Comparison of ENCODE assay signal across 8 cellular contexts in the genomic region with DNA sequence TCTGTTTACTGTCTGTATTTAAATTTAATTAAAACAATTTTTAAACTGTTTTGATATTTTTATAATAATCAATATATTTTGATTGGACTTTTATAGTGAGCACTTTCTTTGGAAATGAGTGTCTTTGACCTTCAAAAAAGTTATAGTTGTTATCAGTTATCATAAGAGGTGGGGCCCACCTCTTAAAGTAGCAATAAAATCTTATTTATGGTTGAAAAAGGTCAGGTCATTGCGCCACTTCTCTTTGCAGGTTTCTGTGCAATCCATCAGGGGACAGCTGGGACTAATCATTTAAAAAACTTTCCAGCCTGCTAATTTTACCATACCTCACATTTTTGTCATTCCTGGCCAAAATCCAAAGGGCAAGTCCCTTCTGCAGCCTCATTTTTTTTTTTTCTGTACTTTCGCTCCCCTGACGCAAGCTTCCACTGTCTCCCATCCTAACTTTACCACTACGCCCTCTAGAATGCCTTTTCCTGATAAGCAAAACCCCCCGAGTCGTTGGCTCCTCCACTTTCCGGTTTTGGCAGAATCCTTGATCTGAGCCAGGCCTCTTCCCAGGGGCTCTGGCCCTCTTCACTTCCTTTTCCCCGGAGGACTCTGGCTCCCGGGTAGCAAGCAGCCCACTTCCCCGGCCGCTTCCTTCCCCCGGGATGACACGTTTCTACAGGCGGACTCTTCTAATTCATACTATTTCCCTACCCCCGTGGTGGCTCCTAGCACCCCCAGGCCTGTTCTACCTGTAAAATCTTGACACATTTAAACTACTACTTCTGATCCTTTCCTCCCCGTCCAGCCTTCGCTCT. TPM values are rescaled to one million over a fixed set of nuclear protein-coding genes. Genes with fewer than 3 reads are reported as not detected.
DNase-seq lines count a peak whose midpoint lies in the region; ATAC-seq and TF ChIP-seq lines count a peak whose summit lies in the region.

No MANE protein-coding gene starts in this region.

- peak overlapping the region; percentile 97 for H3K4me3 ChIP-seq in OCI-LY3 (ENCODE audit: low read length)
- peak overlapping the region; percentile 90 to 99 (median 93) for H3K4me3 ChIP-seq in mammary epithelial cell (replicated peaks in 1 of 3; ENCODE audit: insufficient read depth in 1 of 3, low read depth in 2 of 3, low read length in 3 of 3)
- H3K4me3 ChIP-seq in skeletal muscle tissue (ENCODE audit: low read length in 3 of 3), result peak overlapping the region; percentile 85 to 95 (median 87)

- H3K4me2 ChIP-seq in OCI-LY3 (ENCODE audit: low read length) (peak overlapping the region; percentile 89), mammary epithelial cell (ENCODE audit: insufficient read depth, low read depth, low read length) (peak overlapping the region; percentile 99)

- H3K79me2 ChIP-seq in OCI-LY3 (ENCODE audit: low read length) (peaks cover 46% of the 10 kb centered on the region), mammary epithelial cell (ENCODE audit: insufficient read depth, low read length) (peaks cover 36% of the 10 kb centered on the region)

- peaks cover 18% of the 10 kb centered on the region for H3K36me3 ChIP-seq in OCI-LY3 (replicated peaks; ENCODE audit: low read depth, low read length)
- no peaks in the 10 kb centered on the region for H3K36me3 ChIP-seq in mammary epithelial cell (ENCODE audit: insufficient read depth, low read length)
- H3K36me3 ChIP-seq in skeletal muscle tissue (ENCODE audit: control insufficient read depth in 3 of 3, insufficient read depth in 3 of 3, low read length in 3 of 3), result no peaks in the 10 kb centered on the region

- peak; percentile 39 for DNase-seq in NCI-H510A treated with DMSO at 0.1 percent for 48 hours (lab: John Stamatoyannopoulos, UW)
- no peak for DNase-seq in NCI-H510A (lab: John Stamatoyannopoulos, UW)
- DNase-seq in mammary epithelial cell, result peak; percentile 52
- peak; percentile 33 for DNase-seq in inferior parietal cortex (ENCODE audit: extremely low spot score)

- no peaks in the 10 kb centered on the region for H4K20me1 ChIP-seq in OCI-LY3 (ENCODE audit: insufficient read depth, low read length)
- no peaks in the 10 kb centered on the region for H4K20me1 ChIP-seq in mammary epithelial cell (ENCODE audit: insufficient read depth, low read length)

- H3K4me1 ChIP-seq in OCI-LY3 (ENCODE audit: low read length) (peaks cover 8% of the 10 kb centered on the region; the same call in 1 of the 2 replicates), mammary epithelial cell (ENCODE audit: insufficient read depth, low read length) (peaks cover 7% of the 10 kb centered on the region), skeletal muscle tissue (ENCODE audit: control insufficient read depth in 3 of 3, insufficient read depth in 3 of 3, low read length in 3 of 3) (peaks cover 7 to 19% (median 15%) of the 10 kb centered on the region in 3 donors)

- intact Hi-C loops in mammary epithelial cell (cut with micrococcal nuclease), result loop anchor here (5.0 kb wide), 3 partner anchors 64 to 781 kb away; a partner anchor contains a TSS

- no peaks in the 10 kb centered on the region for H3K9me3 ChIP-seq in OCI-LY3 (ENCODE audit: insufficient read depth, low read length)
- H3K9me3 ChIP-seq in mammary epithelial cell (replicated peaks; ENCODE audit: insufficient read depth, low read length), result no peaks in the 10 kb centered on the region
- no peaks in the 10 kb centered on the region for H3K9me3 ChIP-seq in skeletal muscle tissue (ENCODE audit: control insufficient read depth in 3 of 3, low read length in 3 of 3)

- 1% methylated on average over 9 of the region's 17 CpGs for WGBS in mammary epithelial cell (ENCODE audit: low coverage, missing lambda C conversion rate)

- no peaks in the 10 kb centered on the region for H3K27me3 ChIP-seq in OCI-LY3 (ENCODE audit: low read depth, low read length)
- H3K27me3 ChIP-seq in mammary epithelial cell (ENCODE audit: insufficient read depth, low read length), result no peaks in the 10 kb centered on the region
- no peaks in the 10 kb centered on the region for H3K27me3 ChIP-seq in skeletal muscle tissue (ENCODE audit: control insufficient read depth in 3 of 3, insufficient read depth in 3 of 3, low read length in 3 of 3)

- H3K9ac ChIP-seq in OCI-LY3 (ENCODE audit: low read length) (peak overlapping the region; percentile 79), mammary epithelial cell (ENCODE audit: insufficient read depth, low read length) (peak overlapping the region; percentile 98), skeletal muscle tissue (ENCODE audit: low read depth in 1 of 3, low read length in 3 of 3) (peak overlapping the region; percentile 88 to 94 (median 89))

- H3K27ac ChIP-seq in OCI-LY3 (ENCODE audit: low read length) (peak overlapping the region; percentile 62), mammary epithelial cell (ENCODE audit: insufficient read depth, low read depth, low read length) (peak overlapping the region; percentile 96), skeletal muscle tissue (ENCODE audit: low read depth, low read length) (peak overlapping the region; percentile 91)

- TSS peak; percentile 23 for BruUV-seq in mammary epithelial cell (replicated peaks; lab: Mats Ljungman, UMichigan)

- TF ChIP-seq CTCF in OCI-LY3 (IDR thresholded peaks at IDR 0.05; ENCODE audit: low read depth, low read length), result peak; percentile 8; the same call in 1 of the 2 replicates
- peak in 1 of 2 donors; percentile 16 for TF ChIP-seq CTCF in mammary epithelial cell (conservative IDR thresholded peaks at IDR 0.05 in 1 of 2, IDR thresholded peaks at IDR 0.05 in 1 of 2; ENCODE audit: extremely low read depth in 1 of 2, insufficient read depth in 1 of 2, low read depth in 1 of 2, low read length in 2 of 2)

- peak; percentile 0 for ATAC-seq in HG03139 (IDR thresholded peaks at IDR 0.05; ENCODE audit: unreplicated experiment)
- ATAC-seq in GM19455 (IDR thresholded peaks at IDR 0.05; ENCODE audit: unreplicated experiment), result no peak

- CTCF ChIA-PET in mammary epithelial cell (lab: Charles Lee; ENCODE audit: low non-redundant PET), result no interaction called here

- in situ Hi-C loops in mammary epithelial cell (cut with MboI; ENCODE audit: low sequenced_read_pairs in 2 of 2), result loop anchor here (25.0 kb wide), 1 partner anchor 559 kb away; a partner anchor contains a TSS

- dilution Hi-C loops in mammary epithelial cell (cut with HindIII; ENCODE audit: low sequenced_read_pairs), result no loop called here

- H2AFZ ChIP-seq in OCI-LY3 (ENCODE audit: low read depth, low read length) (peak overlapping the region; percentile 93), mammary epithelial cell (ENCODE audit: low read depth, low read length) (peak overlapping the region; percentile 93)

RNA-seq across cellular contexts. Expression of a gene that starts 1.1 kb away (rescaled TPM):
- total RNA-seq in mammary epithelial cell (10 to 100 TPM; 41.0 to 67.8 TPM), skeletal muscle tissue (18.8 TPM)
- 40.7 TPM for polyA plus RNA-seq in mammary epithelial cell
- polyA minus RNA-seq in mammary epithelial cell, result 232 TPM

RNA-seq across cellular contexts. Expression of a gene that starts 44.4 kb away (rescaled TPM):
- total RNA-seq in mammary epithelial cell (10 to 100 TPM; 18.8 to 19.4 TPM), skeletal muscle tissue (56.9 TPM)
- 11.5 TPM for polyA plus RNA-seq in mammary epithelial cell
- 29.7 TPM for polyA minus RNA-seq in mammary epithelial cell
